Comparison of ENCODE assay signal across 25 cellular contexts in the genomic region with DNA sequence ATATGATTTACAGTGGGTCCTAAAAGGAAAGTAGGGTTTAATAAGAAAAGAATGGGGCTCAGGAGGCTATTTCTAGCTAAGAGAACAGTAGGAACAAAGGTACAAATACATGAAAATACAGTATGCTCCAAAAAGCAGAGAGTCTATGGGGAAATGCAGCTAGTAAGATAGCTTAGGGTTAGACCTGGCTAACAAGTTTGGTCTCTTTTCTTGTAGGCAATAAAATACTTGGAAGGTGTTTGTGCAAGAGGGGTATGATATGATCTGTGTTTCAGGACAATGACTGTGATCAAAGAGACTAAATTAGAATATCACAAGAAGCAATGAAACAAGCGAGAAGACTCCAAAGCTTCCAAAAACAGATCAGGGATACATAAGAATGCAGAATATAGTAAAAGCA.
"Had no signal": no experiment of that assay in that cellular context is flagged by ENCODE, and none has a peak within 500 bp of the region (broad histone marks: within the 10 kb centered on the region; RNA-seq: fewer than 3 reads in every experiment).

No MANE protein-coding gene starts in this region.

- DNase-seq: nephron progenitor cell; nucleus accumbens; ovary; posterior cingulate gyrus; psoas muscle; right cardiac atrium; right lobe of liver; sigmoid colon; small intestine; stimulated activated CD4-positive, alpha-beta T cell treated with anti-CD3 and anti-CD28 coated beads, Interleukin-15, amount 100 ng/mL, for 24 hours; stimulated activated CD4-positive, alpha-beta T cell treated with anti-CD3 and anti-CD28 coated beads, Interleukin-2, amount 100 ng/mL, for 24 hours; stimulated activated CD4-positive, alpha-beta T cell treated with anti-CD3 and anti-CD28 coated beads, Interleukin-2, amount 100 ng/mL, for 48 hours; stimulated activated CD4-positive, alpha-beta T cell treated with anti-CD3 and anti-CD28 coated beads, Interleukin-4, amount 100 ng/mL, for 24 hours; stimulated activated naive B cell treated with anti-CD40 and anti-IgM and Interleukin-4, amounts not matched to agents 10 μg/mL and 1 μg/mL and 100 μg/mL, for 72 hours; stimulated activated naive CD4-positive, alpha-beta T cell treated with Interleukin-2 at 50 U/mL for 16 hours; stomach; thyroid gland; upper lobe of left lung had no signal

- H3K27me3 ChIP-seq: neutrophil, ovary, right lobe of liver, sigmoid colon, stomach, thyroid gland, tibial nerve, upper lobe of left lung, vagina had no signal

- ATAC-seq: natural killer cell treated with Interleukin-12 subunit alpha and Interleukin-12 subunit beta and Interleukin-15 and Interleukin-18, amount 100 ng/mL, for 72 hours; psoas muscle; right cardiac atrium; right lobe of liver; stimulated activated effector memory CD8-positive, alpha-beta T cell treated with anti-CD3 and anti-CD28 coated beads, Interleukin-12 subunit alpha, Interleukin-12 subunit beta, amount 100 ng/mL, for 72 hours; stimulated activated naive B cell treated with anti-CD40 and anti-IgM and Interleukin-4, amounts not matched to agents 10 μg/mL and 1 μg/mL and 100 μg/mL, for 72 hours had no signal

- H3K9me3 ChIP-seq: neutrophil, ovary, psoas muscle, right lobe of liver, sigmoid colon, stomach, thoracic aorta, thyroid gland, tibial nerve, upper lobe of left lung, vagina had no signal

- H3K36me3 ChIP-seq: ovary, right lobe of liver, thoracic aorta, thyroid gland had no signal

- H3K4me3 ChIP-seq: ovary, psoas muscle, right lobe of liver, sigmoid colon, stomach, thoracic aorta, thyroid gland, tibial nerve, upper lobe of left lung, vagina had no signal

- H3K4me1 ChIP-seq: psoas muscle, right lobe of liver, sigmoid colon, stomach, thyroid gland, tibial nerve, vagina had no signal

- H3K27ac ChIP-seq: neutrophil, ovary, parathyroid adenoma, psoas muscle, right lobe of liver, sigmoid colon, stomach, thoracic aorta, thyroid gland, tibial nerve, upper lobe of left lung, vagina had no signal
